Comparison of ENCODE assay signal across 10 cellular contexts in the genomic region with DNA sequence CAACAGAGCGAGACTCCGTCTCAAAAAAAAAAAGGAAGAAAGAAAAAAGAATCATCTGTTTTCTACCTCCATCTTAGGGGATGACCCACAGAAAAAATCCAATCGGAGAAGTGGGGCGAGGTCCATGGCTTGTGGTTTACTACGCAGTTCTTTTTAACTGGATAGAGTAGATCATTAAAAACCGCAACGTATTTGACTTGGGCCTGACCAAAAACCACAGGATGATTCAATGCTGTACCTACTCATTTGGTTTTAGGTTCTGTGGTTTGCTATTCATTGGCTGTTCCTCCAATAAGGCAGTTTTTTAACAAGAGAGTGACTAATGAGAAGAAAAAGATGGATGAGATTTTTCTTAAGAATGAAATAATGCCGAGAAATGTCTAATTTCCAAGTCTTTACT.
DNase-seq lines count a peak whose midpoint lies in the region; ATAC-seq and TF ChIP-seq lines count a peak whose summit lies in the region.
"Had no signal": no experiment of that assay in that cellular context is flagged by ENCODE, and none has a peak within 500 bp of the region (broad histone marks: within the 10 kb centered on the region; RNA-seq: fewer than 3 reads in every experiment).

No MANE protein-coding gene starts in this region.

- H3K4me1 ChIP-seq in PC-3 (ENCODE audit: insufficient read depth, low read length), result peaks cover 14% of the 10 kb centered on the region
- no peaks in the 10 kb centered on the region for H3K4me1 ChIP-seq in ascending aorta
- H3K4me1 ChIP-seq: BLaER1 had no signal

- DNase-seq in activated T-cell treated with anti-CD3 and anti-CD28 coated beads for 48 hours (ENCODE audit: low read depth) (peak; percentile 2), PC-3 (peak; percentile 96), cortex of kidney (lab: John Stamatoyannopoulos, UW) (no peak), GM19238 (ENCODE audit: insufficient read length, low spot score) (no peak), ascending aorta (ENCODE audit: low spot score in 2 of 2) (no peak)
- no peak for DNase-seq in activated T-cell treated with anti-CD3 and anti-CD28 coated beads, Interleukin-2, amount 50 U/mL, for 24 hours
- peak in 1 of 2 donors; percentile 55 for DNase-seq in stimulated activated effector memory CD8-positive, alpha-beta T cell treated with anti-CD3 and anti-CD28 coated beads, Interleukin-12 subunit alpha, Interleukin-12 subunit beta, amount 100 ng/mL, for 72 hours (ENCODE audit: low spot score in 2 of 2)

- no peaks in the 10 kb centered on the region for H4K20me1 ChIP-seq in PC-3 (ENCODE audit: low read length)
- H4K20me1 ChIP-seq: BLaER1 had no signal

- peak overlapping the region; percentile 22; the same call in 1 of the 2 replicates for H3K4me3 ChIP-seq in PC-3 (ENCODE audit: low read length)
- no peak overlapping the region for H3K4me3 ChIP-seq in ascending aorta
- H3K4me3 ChIP-seq: BLaER1 had no signal

- H3K4me3 Mint-ChIP-seq in activated T-cell treated with anti-CD3 and anti-CD28 coated beads, Interleukin-2, amount 50 U/mL, for 24 hours, result no peak overlapping the region
- no peak overlapping the region for H3K4me3 Mint-ChIP-seq in stimulated activated effector memory CD8-positive, alpha-beta T cell treated with anti-CD3 and anti-CD28 coated beads, Interleukin-12 subunit alpha, Interleukin-12 subunit beta, amount 100 ng/mL, for 72 hours

- peak overlapping the region; percentile 25; the same call in 1 of the 2 replicates for H2AFZ ChIP-seq in PC-3 (ENCODE audit: low read length)

- peak overlapping the region; percentile 66; the same call in 1 of the 2 replicates for H3K4me2 ChIP-seq in PC-3 (ENCODE audit: low read length)
- H3K4me2 ChIP-seq: BLaER1 had no signal

- CTCF ChIA-PET in PC-3 (lab: Charles Lee), result no interaction called here

- no peaks in the 10 kb centered on the region for H3K9me3 ChIP-seq in PC-3 (ENCODE audit: low read length)
- H3K9me3 ChIP-seq in ascending aorta, result no peaks in the 10 kb centered on the region
- H3K9me3 ChIP-seq: BLaER1 had no signal

- peaks cover under 1% of the 10 kb centered on the region for H3K36me3 Mint-ChIP-seq in activated T-cell treated with anti-CD3 and anti-CD28 coated beads, Interleukin-2, amount 50 U/mL, for 24 hours (ENCODE audit: low read depth)
- H3K36me3 Mint-ChIP-seq in stimulated activated effector memory CD8-positive, alpha-beta T cell treated with anti-CD3 and anti-CD28 coated beads, Interleukin-12 subunit alpha, Interleukin-12 subunit beta, amount 100 ng/mL, for 72 hours, result peaks cover 12% of the 10 kb centered on the region

- no TSS peak for BruUV-seq in PC-3 (replicated peaks; lab: Mats Ljungman, UMichigan)

- H3K9me3 Mint-ChIP-seq in activated T-cell treated with anti-CD3 and anti-CD28 coated beads, Interleukin-2, amount 50 U/mL, for 24 hours, result peaks cover 3% of the 10 kb centered on the region
- H3K9me3 Mint-ChIP-seq in stimulated activated effector memory CD8-positive, alpha-beta T cell treated with anti-CD3 and anti-CD28 coated beads, Interleukin-12 subunit alpha, Interleukin-12 subunit beta, amount 100 ng/mL, for 72 hours, result peaks cover 4% of the 10 kb centered on the region

- H3K27ac ChIP-seq in PC-3 (ENCODE audit: low read length), result no peak overlapping the region
- no peak overlapping the region for H3K27ac ChIP-seq in ascending aorta
- H3K27ac ChIP-seq: BLaER1 had no signal

- ATAC-seq in HG02884 (IDR thresholded peaks at IDR 0.05; ENCODE audit: unreplicated experiment), result peak; percentile 95
- peak; percentile 99 for ATAC-seq in PC-3
- ATAC-seq in stimulated activated effector memory CD8-positive, alpha-beta T cell treated with anti-CD3 and anti-CD28 coated beads, Interleukin-12 subunit alpha, Interleukin-12 subunit beta, amount 100 ng/mL, for 72 hours, result peak; percentile 93
- ATAC-seq: Panc1 had no signal

- H3K36me3 ChIP-seq in PC-3 (ENCODE audit: low read depth, low read length) (no peaks in the 10 kb centered on the region), ascending aorta (no peaks in the 10 kb centered on the region)
- H3K36me3 ChIP-seq: BLaER1 had no signal

- no peaks in the 10 kb centered on the region for H3K79me2 ChIP-seq in PC-3 (ENCODE audit: low read length)

- intact Hi-C loops in PC-3 (cut with micrococcal nuclease), result no loop called here
- intact Hi-C loops in ascending aorta (cut with DNase I), result no loop called here

- TF ChIP-seq CTCF in PC-3 (conservative IDR thresholded peaks at IDR 0.05; ENCODE audit: low read depth, low read length), result no peak
- no peak for TF ChIP-seq CTCF in ascending aorta (IDR thresholded peaks at IDR 0.05)

- H3K27me3 ChIP-seq in PC-3 (ENCODE audit: low read length) (peaks cover 56% of the 10 kb centered on the region), ascending aorta (no peaks in the 10 kb centered on the region)
- H3K27me3 ChIP-seq: BLaER1 had no signal

- POLR2A ChIA-PET in PC-3 (lab: Charles Lee; ENCODE audit: unreplicated experiment), result no interaction called here

- no peaks in the 10 kb centered on the region for H3K9me2 ChIP-seq in PC-3 (replicated peaks; ENCODE audit: low read length)

- no peak overlapping the region for H3K27ac Mint-ChIP-seq in activated T-cell treated with anti-CD3 and anti-CD28 coated beads, Interleukin-2, amount 50 U/mL, for 24 hours
- no peak overlapping the region for H3K27ac Mint-ChIP-seq in stimulated activated effector memory CD8-positive, alpha-beta T cell treated with anti-CD3 and anti-CD28 coated beads, Interleukin-12 subunit alpha, Interleukin-12 subunit beta, amount 100 ng/mL, for 72 hours

- no peak overlapping the region for H3K9ac ChIP-seq in PC-3 (ENCODE audit: low read length)
- H3K9ac ChIP-seq: BLaER1 had no signal

- no peaks in the 10 kb centered on the region for H3F3A ChIP-seq in PC-3 (ENCODE audit: low read length, unreplicated experiment)

- peaks cover 8% of the 10 kb centered on the region for H3K4me1 Mint-ChIP-seq in activated T-cell treated with anti-CD3 and anti-CD28 coated beads, Interleukin-2, amount 50 U/mL, for 24 hours (ENCODE audit: low read depth)
- no peaks in the 10 kb centered on the region for H3K4me1 Mint-ChIP-seq in stimulated activated effector memory CD8-positive, alpha-beta T cell treated with anti-CD3 and anti-CD28 coated beads, Interleukin-12 subunit alpha, Interleukin-12 subunit beta, amount 100 ng/mL, for 72 hours

- H3K27me3 Mint-ChIP-seq in activated T-cell treated with anti-CD3 and anti-CD28 coated beads, Interleukin-2, amount 50 U/mL, for 24 hours, result peaks cover 34% of the 10 kb centered on the region

Comparison
In these comparisons a context has a peak if more than half of its experiments do, and no peak if none do; other contexts are left out.
1. DNase-seq: peak in activated T-cell treated with anti-CD3 and anti-CD28 coated beads for 48 hours (single experiment) and PC-3 (single experiment); none in activated T-cell treated with anti-CD3 and anti-CD28 coated beads, Interleukin-2, amount 50 U/mL, for 24 hours (single experiment), cortex of kidney (single experiment), GM19238 (single experiment) and ascending aorta (0 of 2).
2. Peak in every context shown above with its lines, with median percentiles within 50 percentile points of each other: ATAC-seq.